ENCODE assay signal across 19 cellular contexts in genomic region chr15:68197170-68197492, GRCh38. TPM values are rescaled to one million over a fixed set of nuclear protein-coding genes. Genes with fewer than 3 reads are reported as not detected.
A peak's percentile ranks its signal among the peaks of the same experiment; 100 is the strongest.
DNase-seq lines count a peak whose midpoint lies in the region; ATAC-seq, FAIRE-seq and TF ChIP-seq lines count a peak whose summit lies in the region.
"Had no signal": no experiment of that assay in that cellular context is flagged by ENCODE, and none has a peak within 500 bp of the region (broad histone marks: within the 10 kb centered on the region; RNA-seq: fewer than 3 reads in every experiment).

No MANE protein-coding gene starts in this region.

- no peak overlapping the region for H3K4me3 ChIP-seq in CD8-positive, alpha-beta T cell (ENCODE audit: low read depth, low read length)
- H3K4me3 ChIP-seq in bronchial epithelial cell (ENCODE audit: low read depth, low read length): no peak overlapping the region
- H3K4me3 ChIP-seq: MG63, spleen, upper lobe of right lung had no signal

- H3K27ac Mint-ChIP-seq in CD8-positive, alpha-beta T cell: peak overlapping the region; percentile 69
- peak overlapping the region; percentile 27 for H3K27ac Mint-ChIP-seq in mesothelial cell of epicardium
- H3K27ac Mint-ChIP-seq: HFFc6 had no signal

- POLR2A ChIA-PET in CD8-positive, alpha-beta T cell (lab: Charles Lee): no interaction called here
- POLR2A ChIA-PET in GM10248 (lab: Yijun Ruan, JAX): no interaction called here

- CTCF ChIA-PET in CD8-positive, alpha-beta T cell (lab: Charles Lee): interaction anchor here (0.8 kb wide), 1 partner anchor 14 kb away, joined by 3 read pairs; no protein-coding TSS in a partner anchor
- CTCF ChIA-PET in GM10248 (lab: Yijun Ruan, JAX): interaction anchor here (0.9 to 2.7 kb wide), 4 partner anchors 9 to 23 kb away, joined by 3 to 7 read pairs (median 4); partner anchors contain the start of gene CALML4

- no peaks in the 10 kb centered on the region for H3K4me1 ChIP-seq in CD8-positive, alpha-beta T cell (ENCODE audit: insufficient read depth, low read length)
- H3K4me1 ChIP-seq: upper lobe of right lung had no signal

- no peaks in the 10 kb centered on the region for H3K36me3 ChIP-seq in CD8-positive, alpha-beta T cell (ENCODE audit: insufficient read depth, low read length)
- H3K36me3 ChIP-seq in bronchial epithelial cell (ENCODE audit: control insufficient read depth, insufficient read depth, low read length): peaks cover 4% of the 10 kb centered on the region

- peak; percentile 60 for FAIRE-seq in bronchial epithelial cell (lab: Jason Lieb, UNC)

- H3K4me1 Mint-ChIP-seq in CD8-positive, alpha-beta T cell (ENCODE audit: low read depth): no peaks in the 10 kb centered on the region
- H3K4me1 Mint-ChIP-seq in mesothelial cell of epicardium: peaks cover 19% of the 10 kb centered on the region
- H3K4me1 Mint-ChIP-seq: activated naive CD8-positive, alpha-beta T cell treated with anti-CD3 and anti-CD28 coated beads, Interleukin-2, amount 10 ng/mL, durations not matched to agents 7 days and 5 days had no signal

- no peaks in the 10 kb centered on the region for H3K27me3 Mint-ChIP-seq in CD8-positive, alpha-beta T cell (ENCODE audit: low read depth)
- no peaks in the 10 kb centered on the region for H3K27me3 Mint-ChIP-seq in mesothelial cell of epicardium (ENCODE audit: low read depth)
- H3K27me3 Mint-ChIP-seq: activated naive CD8-positive, alpha-beta T cell treated with anti-CD3 and anti-CD28 coated beads, Interleukin-2, amount 10 ng/mL, durations not matched to agents 7 days and 5 days had no signal

- no peak for ATAC-seq in CD8-positive, alpha-beta T cell
- ATAC-seq in GM18520 (IDR thresholded peaks at IDR 0.05; ENCODE audit: unreplicated experiment): no peak
- ATAC-seq: upper lobe of right lung had no signal

- no peaks in the 10 kb centered on the region for H3K9me3 Mint-ChIP-seq in CD8-positive, alpha-beta T cell
- H3K9me3 Mint-ChIP-seq in mesothelial cell of epicardium: no peaks in the 10 kb centered on the region
- H3K9me3 Mint-ChIP-seq: activated naive CD8-positive, alpha-beta T cell treated with anti-CD3 and anti-CD28 coated beads, Interleukin-2, amount 10 ng/mL, durations not matched to agents 7 days and 5 days; HFFc6 had no signal

- H3K27ac ChIP-seq in CD8-positive, alpha-beta T cell (ENCODE audit: low read depth, low read length): no peak overlapping the region
- H3K27ac ChIP-seq: upper lobe of right lung had no signal

- no peaks in the 10 kb centered on the region for H3K27me3 ChIP-seq in CD8-positive, alpha-beta T cell (ENCODE audit: insufficient read depth, low read length)
- H3K27me3 ChIP-seq in bronchial epithelial cell (ENCODE audit: control insufficient read depth, insufficient read depth, low read length): no peaks in the 10 kb centered on the region
- H3K27me3 ChIP-seq: MG63, spleen, upper lobe of right lung had no signal

- no peak overlapping the region for H3K4me3 Mint-ChIP-seq in CD8-positive, alpha-beta T cell
- no peak overlapping the region for H3K4me3 Mint-ChIP-seq in mesothelial cell of epicardium
- H3K4me3 Mint-ChIP-seq: activated naive CD8-positive, alpha-beta T cell treated with anti-CD3 and anti-CD28 coated beads, Interleukin-2, amount 10 ng/mL, durations not matched to agents 7 days and 5 days; HFFc6 had no signal

- peaks cover 23% of the 10 kb centered on the region for H3K36me3 Mint-ChIP-seq in CD8-positive, alpha-beta T cell
- H3K36me3 Mint-ChIP-seq in mesothelial cell of epicardium: peaks cover 14% of the 10 kb centered on the region

- H3K9me3 ChIP-seq in CD8-positive, alpha-beta T cell (ENCODE audit: low read length): no peaks in the 10 kb centered on the region
- H3K9me3 ChIP-seq: MG63, spleen, upper lobe of right lung had no signal

- intact Hi-C loops in CD8-positive, alpha-beta T cell (cut with DNase I, micrococcal nuclease): no loop called here

- no peak for DNase-seq in CD8-positive, alpha-beta T cell
- DNase-seq in GM10248 (ENCODE audit: extremely low spot score) (peak; percentile 23), bronchial epithelial cell (ENCODE audit: low read depth) (no peak), mesothelial cell of epicardium (ENCODE audit: low spot score in 2 of 2, unreplicated experiment in 2 of 2) (no peak), dedifferentiated amniotic fluid mesenchymal stem cell (ENCODE audit: extremely low spot score) (no peak), NCI-H1105 treated with DMSO at 0.1 percent for 48 hours (lab: John Stamatoyannopoulos, UW) (no peak)
- DNase-seq: activated CD4-positive, alpha-beta T cell treated with anti-CD3 and anti-CD28 coated beads, Interleukin-2, amount 50 U/mL, for 48 hours; activated naive CD8-positive, alpha-beta T cell treated with anti-CD3 and anti-CD28 coated beads, Interleukin-2, amount 10 ng/mL, durations not matched to agents 7 days and 5 days; COR-L47; cortex of kidney; HFFc6; IMR-90; MG63; NCI-H1694 treated with DMSO at 0.1 percent for 48 hours; NCI-H69; spleen; stimulated activated CD4-positive, alpha-beta T cell treated with anti-CD3 and anti-CD28 coated beads, Interleukin-4, amount 100 ng/mL, for 4 hours; upper lobe of right lung had no signal

- TF ChIP-seq CTCF in CD8-positive, alpha-beta T cell (IDR thresholded peaks at IDR 0.05): no peak
- no peak for TF ChIP-seq CTCF in GM10248 (IDR thresholded peaks at IDR 0.05; ENCODE audit: control extremely low read depth, extremely low read depth, low read depth, missing control alignments)
- no peak for TF ChIP-seq CTCF in bronchial epithelial cell (IDR thresholded peaks at IDR 0.05; ENCODE audit: insufficient read depth, low read length, severe bottlenecking)
- TF ChIP-seq CTCF in mesothelial cell of epicardium (IDR thresholded peaks at IDR 0.05; ENCODE audit: unreplicated experiment): no peak

RNA-seq across cellular contexts. Expression of gene CALML4, which starts 8.0 kb away (rescaled TPM):
- total RNA-seq in CD8-positive, alpha-beta T cell: under 1 TPM; 0.68 to 1.00 TPM
- total RNA-seq in bronchial epithelial cell (4.5 and 6.4 TPM in 2 replicates), mesothelial cell of epicardium (8.3 to 10.2 TPM (median 8.4 TPM) in 3 replicates)

RNA-seq across cellular contexts. Expression of gene CLN6, which starts 32.4 kb away (rescaled TPM):
- total RNA-seq in CD8-positive, alpha-beta T cell: 1 to 10 TPM; 7.6 to 7.9 TPM
- total RNA-seq in bronchial epithelial cell (6.1 and 8.2 TPM in 2 replicates), mesothelial cell of epicardium (35.1 to 35.8 TPM (median 35.3 TPM) in 3 replicates)
